14 cellular contexts compared by ENCODE assay signal in genomic region chr1:41449326-41449921, GRCh38. TPM values are rescaled to one million over a fixed set of nuclear protein-coding genes. Genes with fewer than 3 reads are reported as not detected.
DNase-seq lines count a peak whose midpoint lies in the region; ATAC-seq and TF ChIP-seq lines count a peak whose summit lies in the region.
"Had no signal": no experiment of that assay in that cellular context is flagged by ENCODE, and none has a peak within 500 bp of the region (broad histone marks: within the 10 kb centered on the region; RNA-seq: fewer than 3 reads in every experiment).

No MANE protein-coding gene starts in this region.

- peak overlapping the region in 1 of 3 donors; percentile 54 for H3K4me3 ChIP-seq in breast epithelium
- no peak overlapping the region for H3K4me3 ChIP-seq in mammary epithelial cell (replicated peaks in 1 of 3; ENCODE audit: insufficient read depth in 1 of 3, low read depth in 2 of 3, low read length in 3 of 3)
- no peak overlapping the region for H3K4me3 ChIP-seq in muscle layer of colon (ENCODE audit: low read depth in 1 of 2, low read length in 2 of 2)
- H3K4me3 ChIP-seq: A549 had no signal

- dilution Hi-C loops in mammary epithelial cell (cut with HindIII; ENCODE audit: low sequenced_read_pairs): loop anchor here (5.0 kb wide), 1 partner anchor 33 kb away; the partner anchor contains the start of gene EDN2

- H3K4me3 Mint-ChIP-seq in type B pancreatic cell: peak overlapping the region; percentile 6
- H3K4me3 Mint-ChIP-seq: CD4-positive, alpha-beta memory T cell; H9 had no signal

- WGBS in mammary epithelial cell (ENCODE audit: low coverage, missing lambda C conversion rate): 65% methylated on average over 9 of the region's 10 CpGs

- intact Hi-C loops in breast epithelium (cut with DNase I; ENCODE audit: low total_unique reads) (no loop called here), mammary epithelial cell (cut with micrococcal nuclease) (no loop called here)

- peaks cover 6 to 12% of the 10 kb centered on the region in 2 donors for H3K4me1 ChIP-seq in breast epithelium
- peaks cover 15% of the 10 kb centered on the region for H3K4me1 ChIP-seq in mammary epithelial cell (ENCODE audit: insufficient read depth, low read length)
- peaks cover 11% of the 10 kb centered on the region for H3K4me1 ChIP-seq in muscle layer of colon (ENCODE audit: insufficient read depth, low read length)
- H3K4me1 ChIP-seq: A549 had no signal

- no peaks in the 10 kb centered on the region for H3K36me3 ChIP-seq in breast epithelium
- H3K36me3 ChIP-seq in mammary epithelial cell (ENCODE audit: insufficient read depth, low read length): no peaks in the 10 kb centered on the region
- H3K36me3 ChIP-seq in muscle layer of colon (ENCODE audit: insufficient read depth, low read length): no peaks in the 10 kb centered on the region

- H3K36me3 Mint-ChIP-seq in type B pancreatic cell: no peaks in the 10 kb centered on the region
- H3K36me3 Mint-ChIP-seq: CD4-positive, alpha-beta memory T cell had no signal

- no peak overlapping the region for H3K9ac ChIP-seq in mammary epithelial cell (ENCODE audit: insufficient read depth, low read length)
- H3K9ac ChIP-seq in muscle layer of colon (ENCODE audit: low read length): no peak overlapping the region

- no peak overlapping the region for H3K27ac Mint-ChIP-seq in type B pancreatic cell

- H3K27me3 ChIP-seq in breast epithelium (no peaks in the 10 kb centered on the region), mammary epithelial cell (ENCODE audit: insufficient read depth, low read length) (no peaks in the 10 kb centered on the region), muscle layer of colon (ENCODE audit: control insufficient read depth in 1 of 2, insufficient read depth in 2 of 2, low read length in 2 of 2) (no peaks in the 10 kb centered on the region)

- no peaks in the 10 kb centered on the region for H3K9me3 Mint-ChIP-seq in type B pancreatic cell

- ATAC-seq in GM19467 (IDR thresholded peaks at IDR 0.05; ENCODE audit: unreplicated experiment): no peak
- ATAC-seq: A549, PC-3 had no signal

- TF ChIP-seq CTCF in breast epithelium (IDR thresholded peaks at IDR 0.05): no peak
- no peak for TF ChIP-seq CTCF in mammary epithelial cell (conservative IDR thresholded peaks at IDR 0.05 in 1 of 2, IDR thresholded peaks at IDR 0.05 in 1 of 2; ENCODE audit: extremely low read depth in 1 of 2, insufficient read depth in 1 of 2, low read depth in 1 of 2, low read length in 2 of 2)
- no peak for TF ChIP-seq CTCF in VCaP (conservative IDR thresholded peaks at IDR 0.05)
- no peak for TF ChIP-seq CTCF in type B pancreatic cell (conservative IDR thresholded peaks at IDR 0.05)

- H3K4me1 Mint-ChIP-seq in type B pancreatic cell (ENCODE audit: unreplicated experiment): peaks cover 34% of the 10 kb centered on the region
- H3K4me1 Mint-ChIP-seq: CD4-positive, alpha-beta memory T cell had no signal

- no peak overlapping the region for H2AFZ ChIP-seq in mammary epithelial cell (ENCODE audit: low read depth, low read length)

- H3K27me3 Mint-ChIP-seq in type B pancreatic cell: peaks cover 4% of the 10 kb centered on the region

- in situ Hi-C loops in mammary epithelial cell (cut with MboI; ENCODE audit: low sequenced_read_pairs in 2 of 2): no loop called here

- peak overlapping the region; percentile 76 to 80 for H3K27ac ChIP-seq in breast epithelium
- H3K27ac ChIP-seq in mammary epithelial cell (ENCODE audit: insufficient read depth, low read depth, low read length): no peak overlapping the region
- H3K27ac ChIP-seq in VCaP: peak overlapping the region; percentile 67
- peak overlapping the region; percentile 43 for H3K27ac ChIP-seq in muscle layer of colon (ENCODE audit: low read depth, low read length)
- H3K27ac ChIP-seq: A549 had no signal

- DNase-seq in breast epithelium (ENCODE audit: low spot score in 2 of 2) (no peak), mammary epithelial cell (no peak), type B pancreatic cell (ENCODE audit: extremely low spot score, unreplicated experiment) (no peak), NCI-H345 (lab: John Stamatoyannopoulos, UW) (no peak), globus pallidus (ENCODE audit: low spot score) (no peak)
- DNase-seq: CD4-positive, alpha-beta memory T cell; H9; IMR-90; NCI-H2227 treated with DMSO at 0.1 percent for 48 hours; PC-3 had no signal

- BruUV-seq in mammary epithelial cell (replicated peaks; lab: Mats Ljungman, UMichigan): no TSS peak

- CTCF ChIA-PET in mammary epithelial cell (lab: Charles Lee; ENCODE audit: low non-redundant PET): interaction anchor here (0.6 kb wide), 1 partner anchor 187 kb away, joined by 3 read pairs; no protein-coding TSS in a partner anchor

- TF ChIP-seq POLR2A in breast epithelium (IDR thresholded peaks at IDR 0.05): no peak

- H3K79me2 ChIP-seq in mammary epithelial cell (ENCODE audit: insufficient read depth, low read length): no peaks in the 10 kb centered on the region

- H4K20me1 ChIP-seq in mammary epithelial cell (ENCODE audit: insufficient read depth, low read length): no peaks in the 10 kb centered on the region

- no peak overlapping the region for H3K4me2 ChIP-seq in mammary epithelial cell (ENCODE audit: insufficient read depth, low read depth, low read length)
- H3K4me2 ChIP-seq: A549 had no signal

- H3K9me3 ChIP-seq in breast epithelium (peaks cover 0 to 1% of the 10 kb centered on the region in 2 donors), mammary epithelial cell (replicated peaks; ENCODE audit: insufficient read depth, low read length) (peaks cover 6% of the 10 kb centered on the region), muscle layer of colon (ENCODE audit: low read length) (peaks cover 6% of the 10 kb centered on the region)

RNA-seq across cellular contexts. Expression of gene EDN2, which starts 35.1 kb away (rescaled TPM):
- total RNA-seq in breast epithelium (1 to 10 TPM in 2 of 3 donors, not detected in 1; 2.3 to 3.8 TPM), mammary epithelial cell (1 to 10 TPM in 1 of 2 donors, under 1 TPM in 1; 0.56 to 1.3 TPM), type B pancreatic cell (ENCODE audit: low replicate concordance) (0.24 and 1.0 TPM in 2 replicates)
- 1.4 TPM for polyA plus RNA-seq in mammary epithelial cell
- polyA minus RNA-seq in mammary epithelial cell: not detected
- total RNA-seq: CD4-positive, alpha-beta memory T cell; IMR-90 had no signal
- polyA plus RNA-seq: CD4-positive, alpha-beta memory T cell had no signal
